22 cellular contexts compared by ENCODE assay signal in genomic region chr1:244598611-244599010, GRCh38.
"Had no signal": no experiment of that assay in that cellular context is flagged by ENCODE, and none has a peak within 500 bp of the region (broad histone marks: within the 10 kb centered on the region; RNA-seq: fewer than 3 reads in every experiment).

No MANE protein-coding gene starts in this region.

- H3K4me1 ChIP-seq: psoas muscle, right lobe of liver, testis, tibial nerve, upper lobe of right lung, vagina had no signal

- H3K36me3 Mint-ChIP-seq: naive thymus-derived CD4-positive, alpha-beta T cell; stimulated activated naive B cell treated with anti-CD40 and anti-IgM and Interleukin-4, amounts not matched to agents 10 μg/mL and 1 μg/mL and 100 μg/mL, for 72 hours had no signal

- H3K27me3 ChIP-seq: dorsolateral prefrontal cortex, right lobe of liver, testis, tibial nerve, upper lobe of right lung, vagina had no signal

- H3K9me3 Mint-ChIP-seq: naive thymus-derived CD4-positive, alpha-beta T cell; nephron progenitor cell; stimulated activated naive B cell treated with anti-CD40 and anti-IgM and Interleukin-4, amounts not matched to agents 10 μg/mL and 1 μg/mL and 100 μg/mL, for 72 hours; stimulated activated naive CD8-positive, alpha-beta T cell treated with anti-CD3 and anti-CD28 coated beads, Interleukin-15, amount 100 ng/mL, for 72 hours had no signal

- DNase-seq: cortex of kidney; dorsolateral prefrontal cortex; effector CD8-positive, alpha-beta T cell; foreskin melanocyte; head of caudate nucleus; hippocampal formation; left colon; left ventricle myocardium superior; naive thymus-derived CD4-positive, alpha-beta T cell; nephron progenitor cell; psoas muscle; retina; right lobe of liver; stimulated activated CD4-positive, alpha-beta T cell treated with anti-CD3 and anti-CD28 coated beads, Interleukin-1b, Interleukin-23, amount 100 ng/mL, for 48 hours; stimulated activated CD4-positive, alpha-beta T cell treated with anti-CD3 and anti-CD28 coated beads, Interleukin-4, amount 100 ng/mL, for 24 hours; stimulated activated naive B cell treated with anti-CD40 and anti-IgM and Interleukin-4, amounts not matched to agents 10 μg/mL and 1 μg/mL and 100 μg/mL, for 72 hours; stimulated activated naive CD8-positive, alpha-beta T cell treated with anti-CD3 and anti-CD28 coated beads, Interleukin-15, amount 100 ng/mL, for 72 hours; testis; upper lobe of right lung had no signal

- H3K9me3 ChIP-seq: psoas muscle, right lobe of liver, testis, tibial nerve, upper lobe of right lung, vagina had no signal

- H3K4me3 Mint-ChIP-seq: naive thymus-derived CD4-positive, alpha-beta T cell; nephron progenitor cell; stimulated activated naive B cell treated with anti-CD40 and anti-IgM and Interleukin-4, amounts not matched to agents 10 μg/mL and 1 μg/mL and 100 μg/mL, for 72 hours; stimulated activated naive CD8-positive, alpha-beta T cell treated with anti-CD3 and anti-CD28 coated beads, Interleukin-15, amount 100 ng/mL, for 72 hours had no signal

- ATAC-seq: left colon; left ventricle myocardium superior; naive thymus-derived CD4-positive, alpha-beta T cell; psoas muscle; right lobe of liver; stimulated activated naive B cell treated with anti-CD40 and anti-IgM and Interleukin-4, amounts not matched to agents 10 μg/mL and 1 μg/mL and 100 μg/mL, for 72 hours; stimulated activated naive CD8-positive, alpha-beta T cell treated with anti-CD3 and anti-CD28 coated beads, Interleukin-15, amount 100 ng/mL, for 72 hours; upper lobe of right lung had no signal

- H3K27ac Mint-ChIP-seq: nephron progenitor cell; stimulated activated naive B cell treated with anti-CD40 and anti-IgM and Interleukin-4, amounts not matched to agents 10 μg/mL and 1 μg/mL and 100 μg/mL, for 72 hours had no signal

- H3K27ac ChIP-seq: dorsolateral prefrontal cortex, psoas muscle, right lobe of liver, testis, tibial nerve, upper lobe of right lung had no signal

- H3K4me3 ChIP-seq: dorsolateral prefrontal cortex, lung, psoas muscle, right lobe of liver, testis, tibial nerve, upper lobe of right lung, vagina had no signal

- H3K4me1 Mint-ChIP-seq: nephron progenitor cell had no signal

- H3K36me3 ChIP-seq: right lobe of liver, upper lobe of right lung, vagina had no signal
